Comparison of ENCODE assay signal across 18 cellular contexts in genomic region chr3:179021119-179021903, GRCh38. TPM values are rescaled to one million over a fixed set of nuclear protein-coding genes. Genes with fewer than 3 reads are reported as not detected.
DNase-seq lines count a peak whose midpoint lies in the region; ATAC-seq and TF ChIP-seq lines count a peak whose summit lies in the region.
"Had no signal": no experiment of that assay in that cellular context is flagged by ENCODE, and none has a peak within 500 bp of the region (broad histone marks: within the 10 kb centered on the region; RNA-seq: fewer than 3 reads in every experiment).

No MANE protein-coding gene starts in this region.

- peaks cover 3% of the 10 kb centered on the region; the same call in 1 of the 2 replicates for H3K9me1 ChIP-seq in IMR-90 (ENCODE audit: insufficient read depth, low read length)

- H3K56ac ChIP-seq in IMR-90 (ENCODE audit: extremely low read depth, insufficient read depth, low read length) = no peak overlapping the region

- H3K4me1 ChIP-seq in IMR-90 (ENCODE audit: control insufficient read depth, insufficient read depth, low read length) = peaks cover 5% of the 10 kb centered on the region
- H3K4me1 ChIP-seq: psoas muscle had no signal

- no peaks in the 10 kb centered on the region for H3K9me3 ChIP-seq in IMR-90 (ENCODE audit: control insufficient read depth, insufficient read depth, low read length)
- H3K9me3 ChIP-seq: ascending aorta, psoas muscle, stomach had no signal

- no peak overlapping the region for H2BK120ac ChIP-seq in IMR-90 (ENCODE audit: low read depth, low read length)

- no peak overlapping the region for H3K14ac ChIP-seq in IMR-90 (replicated peaks; ENCODE audit: low read depth, low read length)

- H3K4ac ChIP-seq in IMR-90 (ENCODE audit: low read depth, low read length) = no peak overlapping the region

- H2BK5ac ChIP-seq in IMR-90 (ENCODE audit: low read depth, low read length, poor library complexity, severe bottlenecking) = no peak overlapping the region

- no CpG with 5 or more reads among the region's 4 CpGs for WGBS in IMR-90 (ENCODE audit: extremely low coverage in 2 of 2, insufficient read length in 1 of 2), 2 experiments

- no peaks in the 10 kb centered on the region for H3K27me3 ChIP-seq in IMR-90 (ENCODE audit: control insufficient read depth, insufficient read depth, low read length)
- H3K27me3 ChIP-seq: ascending aorta, stomach had no signal

- BruUV-seq in IMR-90 (replicated peaks; lab: Mats Ljungman, UMichigan) = no TSS peak

- no peaks in the 10 kb centered on the region for H4K20me1 ChIP-seq in IMR-90 (ENCODE audit: insufficient read depth, low read length)

- no peak overlapping the region for H2AFZ ChIP-seq in IMR-90 (replicated peaks; ENCODE audit: low read length, poor library complexity)

- no peak overlapping the region for H3K27ac ChIP-seq in IMR-90 (ENCODE audit: insufficient read depth, low read length)
- H3K27ac ChIP-seq: epithelial cell of prostate, stomach had no signal

- no peak overlapping the region for H2AK9ac ChIP-seq in IMR-90 (replicated peaks; ENCODE audit: low read depth, low read length, poor library complexity)

- H3K4me3 Mint-ChIP-seq in activated T-cell treated with anti-CD3 and anti-CD28 coated beads, Interleukin-2, amount 50 U/mL, for 72 hours = peak overlapping the region; percentile 77 to 82
- no peak overlapping the region for H3K4me3 Mint-ChIP-seq in nephron progenitor cell
- H3K4me3 Mint-ChIP-seq: activated B cell treated with CpG ODN at 0.5 μM for 24 hours had no signal

- no peak overlapping the region for H2AK5ac ChIP-seq in IMR-90 (ENCODE audit: low read depth, low read length)

- TF ChIP-seq RAD21 in IMR-90 (IDR thresholded peaks at IDR 0.05; ENCODE audit: low read length) = no peak

- no peak overlapping the region; the same call in 1 of the 2 replicates for H3K9ac ChIP-seq in IMR-90 (ENCODE audit: low read depth, low read length)

- H3K27me3 Mint-ChIP-seq in activated T-cell treated with anti-CD3 and anti-CD28 coated beads, Interleukin-2, amount 50 U/mL, for 72 hours (ENCODE audit: low read depth) = no peaks in the 10 kb centered on the region
- no peaks in the 10 kb centered on the region for H3K27me3 Mint-ChIP-seq in nephron progenitor cell (ENCODE audit: low read depth, poor library complexity)
- H3K27me3 Mint-ChIP-seq: activated B cell treated with CpG ODN at 0.5 μM for 24 hours had no signal

- no peak overlapping the region for H3K18ac ChIP-seq in IMR-90 (ENCODE audit: low read depth, low read length)

- H4K91ac ChIP-seq in IMR-90 (ENCODE audit: insufficient read depth, low read depth, low read length) = no peak overlapping the region

- dilution Hi-C loops in IMR-90 (cut with HindIII; ENCODE audit: low sequenced_read_pairs, unreplicated experiment) = no loop called here

- H3K36me3 Mint-ChIP-seq in activated T-cell treated with anti-CD3 and anti-CD28 coated beads, Interleukin-2, amount 50 U/mL, for 72 hours (ENCODE audit: insufficient read depth in 2 of 2) = no peaks in the 10 kb centered on the region
- H3K36me3 Mint-ChIP-seq in activated naive CD4-positive, alpha-beta T cell treated with anti-CD3 and anti-CD28 coated beads, Interleukin-2, amount 50 U/mL, for 72 hours = peaks cover 0 to 4% of the 10 kb centered on the region in 2 donors
- H3K36me3 Mint-ChIP-seq in nephron progenitor cell (ENCODE audit: low read depth) = peaks cover 14% of the 10 kb centered on the region

- POLR2A ChIA-PET in IMR-90 (lab: Charles Lee; ENCODE audit: unreplicated experiment) = no interaction called here

- H3K23ac ChIP-seq in IMR-90 (ENCODE audit: low read depth, low read length) = no peak overlapping the region

- H3K4me3 ChIP-seq in IMR-90 (ENCODE audit: insufficient read depth, low read depth, low read length) = no peak overlapping the region; the same call in 1 of the 2 replicates
- H3K4me3 ChIP-seq: ascending aorta, coronary artery, psoas muscle, stomach had no signal

- intact Hi-C loops in IMR-90 (cut with micrococcal nuclease) = no loop called here

- H4K8ac ChIP-seq in IMR-90 (ENCODE audit: low read depth in 2 of 2, low read length in 2 of 2) = no peak overlapping the region

- no peak overlapping the region for H4K5ac ChIP-seq in IMR-90 (ENCODE audit: low read depth, low read length)

- H3K4me1 Mint-ChIP-seq in activated T-cell treated with anti-CD3 and anti-CD28 coated beads, Interleukin-2, amount 50 U/mL, for 72 hours (ENCODE audit: low read depth) = peaks cover 34% of the 10 kb centered on the region
- peaks cover 5% of the 10 kb centered on the region for H3K4me1 Mint-ChIP-seq in nephron progenitor cell

- H3K9me3 Mint-ChIP-seq in activated T-cell treated with anti-CD3 and anti-CD28 coated beads, Interleukin-2, amount 50 U/mL, for 72 hours = no peaks in the 10 kb centered on the region
- H3K9me3 Mint-ChIP-seq in activated naive CD4-positive, alpha-beta T cell treated with anti-CD3 and anti-CD28 coated beads, Interleukin-2, amount 50 U/mL, for 72 hours = no peaks in the 10 kb centered on the region
- no peaks in the 10 kb centered on the region for H3K9me3 Mint-ChIP-seq in nephron progenitor cell
- H3K9me3 Mint-ChIP-seq: activated B cell treated with CpG ODN at 0.5 μM for 24 hours had no signal

- TF ChIP-seq CTCF in IMR-90 (conservative IDR thresholded peaks at IDR 0.05; ENCODE audit: low read depth, low read length) (no peak), nephron progenitor cell (IDR thresholded peaks at IDR 0.05) (no peak)

- TF ChIP-seq POLR2A in IMR-90 (IDR thresholded peaks at IDR 0.05; ENCODE audit: low read depth, low read length) = no peak

- peak; percentile 63 to 70 for ATAC-seq in activated T-cell treated with anti-CD3 and anti-CD28 coated beads, Interleukin-2, amount 50 U/mL, for 72 hours (replicated peaks in 1 of 2)
- peak; percentile 46 for ATAC-seq in IMR-90 (ENCODE audit: low read depth)
- ATAC-seq in activated naive CD4-positive, alpha-beta T cell treated with anti-CD3 and anti-CD28 coated beads, Interleukin-2, amount 50 U/mL, for 72 hours = peak; percentile 36 to 82
- ATAC-seq in HG02840 (IDR thresholded peaks at IDR 0.05; ENCODE audit: low FRiP score, unreplicated experiment) = no peak
- ATAC-seq: psoas muscle had no signal

- peak overlapping the region; percentile 93 for H3K4me2 ChIP-seq in IMR-90 (ENCODE audit: low read depth, low read length)

- CTCF ChIA-PET in IMR-90 (lab: Yijun Ruan, JAX) = interaction anchor here (0.8 kb wide), 2 partner anchors 47 to 94 kb away, joined by 3 read pairs; no protein-coding TSS in a partner anchor

- peaks cover 10% of the 10 kb centered on the region for H3K36me3 ChIP-seq in IMR-90 (ENCODE audit: control insufficient read depth, insufficient read depth, low read length)

- in situ Hi-C loops in IMR-90 (cut with MboI; ENCODE audit: low sequenced_read_pairs) = loop anchor here (25.0 kb wide), 1 partner anchor 541 kb away; the partner anchor contains the start of gene ACTL6A

- no peak overlapping the region for H2BK20ac ChIP-seq in IMR-90 (ENCODE audit: low read depth, low read length)

- H3K27ac Mint-ChIP-seq in activated T-cell treated with anti-CD3 and anti-CD28 coated beads, Interleukin-2, amount 50 U/mL, for 72 hours = peak overlapping the region; percentile 91
- peak overlapping the region; percentile 44 to 65 for H3K27ac Mint-ChIP-seq in activated naive CD4-positive, alpha-beta T cell treated with anti-CD3 and anti-CD28 coated beads, Interleukin-2, amount 50 U/mL, for 72 hours
- peak overlapping the region; percentile 40 for H3K27ac Mint-ChIP-seq in nephron progenitor cell
- H3K27ac Mint-ChIP-seq: activated B cell treated with CpG ODN at 0.5 μM for 24 hours had no signal

- peaks cover 7 to 13% of the 10 kb centered on the region in 2 experiments; a peak in 3 of 4 replicates for H3K79me1 ChIP-seq in IMR-90 (ENCODE audit: low read depth in 1 of 2, low read length in 2 of 2)

- H2BK15ac ChIP-seq in IMR-90 (ENCODE audit: low read depth, low read length) = no peak overlapping the region

- DNase-seq in activated T-cell treated with anti-CD3 and anti-CD28 coated beads, Interleukin-2, amount 50 U/mL, for 72 hours = no peak
- no peak for DNase-seq in activated T-cell treated with anti-CD3 and anti-CD28 coated beads, Interleukin-2, amount 50 U/mL, for 48 hours
- DNase-seq in IMR-90 (no peak), nephron progenitor cell (no peak), H4 (ENCODE audit: low spot score) (no peak), occipital lobe (lab: John Stamatoyannopoulos, UW) (no peak)
- no peak for DNase-seq in activated naive CD4-positive, alpha-beta T cell treated with anti-CD3 and anti-CD28 coated beads, Interleukin-2, amount 50 U/mL, for 72 hours (ENCODE audit: low spot score in 2 of 2)
- DNase-seq: activated B cell treated with CpG ODN at 0.5 μM for 24 hours; activated CD8-positive, alpha-beta memory T cell treated with anti-CD3 and anti-CD28 coated beads, Interleukin-2, amount 50 U/mL, for 48 hours; NCI-H1694 treated with DMSO at 0.1 percent for 48 hours; NCI-H345; psoas muscle; stimulated activated CD4-positive, alpha-beta T cell treated with anti-CD3 and anti-CD28 coated beads, Interleukin-12 subunit alpha, Interleukin-12 subunit beta, amount 100 ng/mL, for 4 hours; stomach had no signal

TF ChIP-seq in IMR-90, 13 proteins besides CTCF, POLR2A, EP300 and RAD21 (continues in another document):
- TF ChIP-seq MAFK (IDR thresholded peaks at IDR 0.05; ENCODE audit: low read depth, low read length) (no peak), USF2 (IDR thresholded peaks at IDR 0.05; ENCODE audit: low read depth, low read length) (no peak), CEBPB (IDR thresholded peaks at IDR 0.05; ENCODE audit: low read depth, low read length) (no peak), MXI1 (IDR thresholded peaks at IDR 0.05; ENCODE audit: borderline replicate concordance, low read depth, low read length) (no peak), RCOR1 (IDR thresholded peaks at IDR 0.05; ENCODE audit: insufficient replicate concordance, low read length) (no peak), FOS (IDR thresholded peaks at IDR 0.05; ENCODE audit: low read depth, low read length) (no peak), BHLHE40 (IDR thresholded peaks at IDR 0.05; ENCODE audit: low read depth, low read length) (no peak)

RNA-seq across cellular contexts. Expression of gene ZMAT3, which starts 50.3 kb away (rescaled TPM):
- total RNA-seq in activated T-cell treated with anti-CD3 and anti-CD28 coated beads, Interleukin-2, amount 50 U/mL, for 72 hours = 10 to 100 TPM; 24.7 to 27.2 TPM
- 11.7 and 21.7 TPM in 2 replicates for total RNA-seq in IMR-90 (2012; rRNA removed)
- 14.1 and 14.3 TPM in 2 replicates for polyA plus RNA-seq in IMR-90 (2012; rRNA removed)
- polyA plus RNA-seq in IMR-90 (2012; cell fraction: cytosol; rRNA removed) = 6.1 and 7.0 TPM in 2 replicates
- 6.0 and 10.6 TPM in 2 replicates for polyA plus RNA-seq in IMR-90 (2012; cell fraction: nucleus; rRNA removed; ENCODE audit: low replicate concordance)
- total RNA-seq in activated naive CD4-positive, alpha-beta T cell treated with anti-CD3 and anti-CD28 coated beads, Interleukin-2, amount 50 U/mL, for 72 hours = 10 to 100 TPM; 11.1 to 83.2 TPM
- 4.2 and 5.7 TPM in 2 replicates for total RNA-seq in H4 (2014; rRNA removed; shearing (Covaris generic))
- total RNA-seq in occipital lobe = 8.6 TPM

Comparison
In these comparisons a context has a peak if more than half of its experiments do, and no peak if none do; other contexts are left out.
1. H3K27ac Mint-ChIP-seq: peak in every context shown above with its lines; median percentile 91 in activated T-cell treated with anti-CD3 and anti-CD28 coated beads, Interleukin-2, amount 50 U/mL, for 72 hours; 54 in activated naive CD4-positive, alpha-beta T cell treated with anti-CD3 and anti-CD28 coated beads, Interleukin-2, amount 50 U/mL, for 72 hours; 40 in nephron progenitor cell.